ENCODE assay signal across 29 cellular contexts in genomic region chr15:37940886-37941285, GRCh38. TPM values are rescaled to one million over a fixed set of nuclear protein-coding genes. Genes with fewer than 3 reads are reported as not detected.
"Had no signal": no experiment of that assay in that cellular context is flagged by ENCODE, and none has a peak within 500 bp of the region (broad histone marks: within the 10 kb centered on the region; RNA-seq: fewer than 3 reads in every experiment).

No MANE protein-coding gene starts in this region.

- H3K4me1 ChIP-seq: heart left ventricle, testis, tibial nerve had no signal

- H3K36me3 Mint-ChIP-seq: naive B cell; stimulated activated naive B cell treated with anti-CD40 and anti-IgM and Interleukin-4, amounts not matched to agents 10 μg/mL and 1 μg/mL and 100 μg/mL, for 72 hours had no signal

- DNase-seq: effector CD4-positive, alpha-beta T cell; heart left ventricle; hypothalamus; kidney; left cardiac atrium; left ventricle myocardium superior; mesenchymal stem cell; naive B cell; nephron progenitor cell; stimulated activated CD4-positive, alpha-beta T cell treated with anti-CD3 and anti-CD28 coated beads, Interleukin-2, amount 100 ng/mL, for 24 hours; stimulated activated CD4-positive, alpha-beta T cell treated with anti-CD3 and anti-CD28 coated beads, Interleukin-4, amount 100 ng/mL, for 4 hours; stimulated activated naive B cell treated with anti-CD40 and anti-IgM and Interleukin-4, amounts not matched to agents 10 μg/mL and 1 μg/mL and 100 μg/mL, for 72 hours; stimulated activated naive CD8-positive, alpha-beta T cell treated with anti-CD3 and anti-CD28 coated beads, Interleukin-15, amount 100 ng/mL, for 72 hours; testis had no signal

- ATAC-seq: esophagus mucosa; heart left ventricle; left cardiac atrium; left ventricle myocardium superior; sciatic nerve; stimulated activated naive B cell treated with anti-CD40 and anti-IgM and Interleukin-4, amounts not matched to agents 10 μg/mL and 1 μg/mL and 100 μg/mL, for 72 hours; stimulated activated naive CD8-positive, alpha-beta T cell treated with anti-CD3 and anti-CD28 coated beads, Interleukin-15, amount 100 ng/mL, for 72 hours had no signal

- H3K27ac Mint-ChIP-seq: naive B cell; nephron progenitor cell; stimulated activated naive B cell treated with anti-CD40 and anti-IgM and Interleukin-4, amounts not matched to agents 10 μg/mL and 1 μg/mL and 100 μg/mL, for 72 hours; stimulated activated naive CD8-positive, alpha-beta T cell treated with anti-CD3 and anti-CD28 coated beads, Interleukin-15, amount 100 ng/mL, for 72 hours had no signal

- H3K4me3 ChIP-seq: coronary artery, heart left ventricle, lung, testis, tibial nerve had no signal

- H3K9me3 ChIP-seq: testis had no signal

- H3K4me1 Mint-ChIP-seq: naive B cell; stimulated activated naive B cell treated with anti-CD40 and anti-IgM and Interleukin-4, amounts not matched to agents 10 μg/mL and 1 μg/mL and 100 μg/mL, for 72 hours; stimulated activated naive CD8-positive, alpha-beta T cell treated with anti-CD3 and anti-CD28 coated beads, Interleukin-15, amount 100 ng/mL, for 72 hours had no signal

- H3K27me3 Mint-ChIP-seq: stimulated activated naive CD8-positive, alpha-beta T cell treated with anti-CD3 and anti-CD28 coated beads, Interleukin-15, amount 100 ng/mL, for 72 hours had no signal

- H3K27ac ChIP-seq: coronary artery, heart left ventricle, testis, tibial nerve had no signal

- H3K4me3 Mint-ChIP-seq: naive B cell; nephron progenitor cell; stimulated activated naive B cell treated with anti-CD40 and anti-IgM and Interleukin-4, amounts not matched to agents 10 μg/mL and 1 μg/mL and 100 μg/mL, for 72 hours; stimulated activated naive CD8-positive, alpha-beta T cell treated with anti-CD3 and anti-CD28 coated beads, Interleukin-15, amount 100 ng/mL, for 72 hours had no signal

- H3K27me3 ChIP-seq: heart left ventricle, testis, tibial nerve had no signal

- H3K36me3 ChIP-seq: heart left ventricle, tibial nerve had no signal

RNA-seq across cellular contexts. Expression of gene TMCO5A, which starts 6.4 kb away (rescaled TPM):
- total RNA-seq: chondrocyte, dermis microvascular lymphatic vessel endothelial cell, esophagus mucosa, fibroblast of lung, frontal cortex, glomerular endothelial cell, heart left ventricle, kidney, left cardiac atrium, left ventricle myocardium superior, lung, omental fat pad, pulmonary artery endothelial cell, sciatic nerve, skeletal muscle tissue, subcutaneous adipose tissue, tibial nerve, ureter had no signal
- polyA plus RNA-seq: fibroblast of lung, heart left ventricle had no signal
